In the genomic region with DNA sequence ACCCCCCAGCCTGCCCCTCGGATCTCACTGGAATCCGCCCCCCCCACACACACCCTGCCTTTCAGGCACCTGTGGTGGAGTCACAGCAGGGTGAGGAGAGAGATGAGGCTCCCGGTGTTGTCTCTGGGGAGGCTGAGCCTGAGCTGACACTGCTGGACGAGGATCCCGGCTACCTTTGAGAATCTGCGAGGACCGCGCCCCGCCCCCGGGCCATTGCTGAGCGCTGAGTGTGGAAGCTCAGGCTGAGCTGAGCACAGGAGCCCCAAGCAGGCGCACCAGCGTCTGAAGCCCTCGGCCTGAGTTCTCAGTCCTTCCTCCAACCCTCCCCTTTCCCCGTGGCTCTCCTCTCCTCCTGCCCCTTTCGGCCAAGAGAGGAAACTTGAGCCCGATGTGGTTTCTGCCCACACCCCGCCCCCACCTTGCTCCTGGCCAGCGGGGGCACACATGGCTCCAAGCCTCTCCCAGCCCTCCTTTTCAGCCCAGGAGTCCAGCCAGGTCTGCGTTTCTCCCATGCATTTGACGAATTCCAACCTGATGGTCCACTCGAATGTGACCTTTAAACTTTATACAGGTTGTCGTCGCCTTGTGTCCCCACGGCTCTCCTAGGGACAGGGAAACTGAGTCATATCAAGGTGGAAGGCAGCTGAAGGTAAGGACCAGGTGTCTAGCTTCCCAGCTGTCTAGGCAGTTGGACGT, we compare ENCODE assay signal across 8 cellular contexts. TPM values are rescaled to one million over a fixed set of nuclear protein-coding genes. Genes with fewer than 3 reads are reported as not detected.
A peak's percentile ranks its signal among the peaks of the same experiment; 100 is the strongest.
DNase-seq lines count a peak whose midpoint lies in the region; ATAC-seq and TF ChIP-seq lines count a peak whose summit lies in the region.

TSS of gene NFE2 (minus strand) at position 284 of the 696 bp plus-strand sequence. CDS start 5,767 bp downstream, outside the sequence.

- H3K27me3 ChIP-seq in CD8-positive, alpha-beta T cell (ENCODE audit: insufficient read depth, low read length), result peaks cover 12% of the 10 kb centered on the region
- peaks cover 11% of the 10 kb centered on the region for H3K27me3 ChIP-seq in colonic mucosa
- no peaks in the 10 kb centered on the region for H3K27me3 ChIP-seq in right lobe of liver
- no peaks in the 10 kb centered on the region for H3K27me3 ChIP-seq in testis

- H3K36me3 Mint-ChIP-seq in CD8-positive, alpha-beta T cell, result no peaks in the 10 kb centered on the region

- CTCF ChIA-PET in CD8-positive, alpha-beta T cell (lab: Charles Lee), result interaction anchor here (0.6 to 1.6 kb wide), 6 partner anchors 8 to 88 kb away, joined by 3 to 4 read pairs (median 3); no protein-coding TSS in a partner anchor

- TF ChIP-seq POLR2A in right lobe of liver (IDR thresholded peaks at IDR 0.05) (no peak), testis (IDR thresholded peaks at IDR 0.05) (no peak)

- no peaks in the 10 kb centered on the region for H3K36me3 ChIP-seq in CD8-positive, alpha-beta T cell (ENCODE audit: insufficient read depth, low read length)
- H3K36me3 ChIP-seq in colonic mucosa (no peaks in the 10 kb centered on the region), right lobe of liver (no peaks in the 10 kb centered on the region), testis (ENCODE audit: low read depth, missing control alignments) (no peaks in the 10 kb centered on the region)

- WGBS in right lobe of liver (ENCODE audit: insufficient coverage, low coverage, low lambda C conversion rate, missing lambda C conversion rate), result 3% methylated on average over 12 of the region's 26 CpGs
- WGBS in testis, 2 donors, result 6 to 12% methylated on average over 17 to 26 of the region's 26 CpGs

- ATAC-seq in CD8-positive, alpha-beta T cell, result peak; percentile 60
- ATAC-seq in right lobe of liver (peak; percentile 55 to 68 (median 61)), GM21723 (IDR thresholded peaks at IDR 0.05; ENCODE audit: unreplicated experiment) (no peak)

- no peak within 1 kb of the TSS for H3K27ac ChIP-seq in CD8-positive, alpha-beta T cell (ENCODE audit: low read depth, low read length)
- H3K27ac ChIP-seq in colonic mucosa (no peak within 1 kb of the TSS), right lobe of liver (peak within 1 kb of the TSS in 1 of 3 donors; percentile 8), testis (no peak within 1 kb of the TSS)

- TF ChIP-seq CTCF in CD8-positive, alpha-beta T cell (IDR thresholded peaks at IDR 0.05), result no peak
- TF ChIP-seq CTCF in colonic mucosa (IDR thresholded peaks at IDR 0.05) (no peak), right lobe of liver (IDR thresholded peaks at IDR 0.05) (no peak), testis (IDR thresholded peaks at IDR 0.05) (no peak)

- POLR2A ChIA-PET in CD8-positive, alpha-beta T cell (lab: Charles Lee), result no interaction called here

- peak in 3 of 7 experiments; percentile 27 to 41 (median 33) for DNase-seq in CD8-positive, alpha-beta T cell
- DNase-seq in HuH-7 (ENCODE audit: low spot score) (peak; percentile 58), SKM-1 (lab: John Stamatoyannopoulos, UW; ENCODE audit: unreplicated experiment) (peak; percentile 73), colonic mucosa (peak; percentile 39), right lobe of liver (peak; percentile 61 to 74 (median 66)), testis (peak; percentile 45), superior temporal gyrus (ENCODE audit: extremely low spot score) (no peak)

- H3K4me3 Mint-ChIP-seq in CD8-positive, alpha-beta T cell, result peak within 1 kb of the TSS; percentile 54

- peaks cover 28% of the 10 kb centered on the region for H3K4me1 Mint-ChIP-seq in CD8-positive, alpha-beta T cell (ENCODE audit: low read depth)

- H3K27ac Mint-ChIP-seq in CD8-positive, alpha-beta T cell, result no peak within 1 kb of the TSS

- intact Hi-C loops in CD8-positive, alpha-beta T cell (cut with DNase I, micrococcal nuclease), result no loop called here
- intact Hi-C loops in colonic mucosa (cut with DNase I) (no loop called here), right lobe of liver (cut with DNase I) (no loop called here), testis (cut with DNase I; ENCODE audit: low total_unique reads) (no loop called here)

- H3K4me1 ChIP-seq in CD8-positive, alpha-beta T cell (ENCODE audit: insufficient read depth, low read length), result peaks cover 22% of the 10 kb centered on the region
- H3K4me1 ChIP-seq in colonic mucosa (no peaks in the 10 kb centered on the region), right lobe of liver (peaks cover 0 to 18% (median 0%) of the 10 kb centered on the region in 4 donors), testis (no peaks in the 10 kb centered on the region)

- no peaks in the 10 kb centered on the region for H3K9me3 ChIP-seq in CD8-positive, alpha-beta T cell (ENCODE audit: low read length)
- H3K9me3 ChIP-seq in colonic mucosa (no peaks in the 10 kb centered on the region), right lobe of liver (no peaks in the 10 kb centered on the region), testis (no peaks in the 10 kb centered on the region)

- no peak within 1 kb of the TSS for H3K9ac ChIP-seq in colonic mucosa (ENCODE audit: low read depth in 2 of 2, low read length in 2 of 2)

- no peaks in the 10 kb centered on the region for H3K9me3 Mint-ChIP-seq in CD8-positive, alpha-beta T cell

- H3K27me3 Mint-ChIP-seq in CD8-positive, alpha-beta T cell (ENCODE audit: low read depth), result peaks cover 55% of the 10 kb centered on the region

- H3K4me3 ChIP-seq in CD8-positive, alpha-beta T cell (ENCODE audit: low read depth, low read length), result peak within 1 kb of the TSS; percentile 16
- H3K4me3 ChIP-seq in colonic mucosa, result peak within 1 kb of the TSS; percentile 15
- peak within 1 kb of the TSS; percentile 9 to 42 (median 16) for H3K4me3 ChIP-seq in right lobe of liver
- peak within 1 kb of the TSS in 1 of 2 donors; percentile 4 for H3K4me3 ChIP-seq in testis

RNA-seq across cellular contexts. Expression of gene NFE2, which starts in this region (rescaled TPM):
- not detected for total RNA-seq in CD8-positive, alpha-beta T cell
- total RNA-seq in colonic mucosa (under 1 TPM in 1 of 2 donors, not detected in 1; 0.30 TPM), right lobe of liver (1 to 10 TPM in 3 of 6 experiments, under 1 TPM in 3; 0.46 to 2.8 (median 0.99) TPM), testis (1 to 10 TPM in 1 of 2 donors, under 1 TPM in 1; 0.94 to 1.9 TPM)
- 2.6 TPM for polyA plus RNA-seq in testis (ENCODE audit: insufficient read depth, low read depth, low replicate concordance)

Comparison
In these comparisons a context has a peak if more than half of its experiments do, and no peak if none do; other contexts are left out.
1. Peak in ATAC-seq and H3K4me3 ChIP-seq in CD8-positive, alpha-beta T cell; RNA of the gene not detected or under 1 TPM.
2. Peak in DNase-seq and H3K4me3 ChIP-seq in colonic mucosa; RNA of the gene not detected or under 1 TPM.